Comparison of ENCODE assay signal across 8 cellular contexts in genomic region chr19:6110360-6110977, GRCh38. TPM values are rescaled to one million over a fixed set of nuclear protein-coding genes. Genes with fewer than 3 reads are reported as not detected.
DNase-seq lines count a peak whose midpoint lies in the region; ATAC-seq and TF ChIP-seq lines count a peak whose summit lies in the region.

TSS of gene RFX2 (minus strand) at chr19:6110500. CDS start at chr19:6047496, 63,004 bp downstream.

- H3K27me3 ChIP-seq in adrenal gland (no peaks in the 10 kb centered on the region), heart right ventricle (no peaks in the 10 kb centered on the region), upper lobe of left lung (no peaks in the 10 kb centered on the region)

- H3K9me3 ChIP-seq in adrenal gland (replicated peaks in 1 of 3) (no peaks in the 10 kb centered on the region), heart right ventricle (peaks cover 0 to 5% (median 0%) of the 10 kb centered on the region in 11 donors), upper lobe of left lung (no peaks in the 10 kb centered on the region)

- H3K4me1 ChIP-seq in adrenal gland (replicated peaks in 1 of 2), result peaks cover 15 to 17% of the 10 kb centered on the region in 2 donors
- peaks cover 5 to 26% (median 15%) of the 10 kb centered on the region in 9 donors for H3K4me1 ChIP-seq in heart right ventricle
- H3K4me1 ChIP-seq in upper lobe of left lung, result peaks cover 10 to 34% (median 16%) of the 10 kb centered on the region in 4 donors

- peak; percentile 96 for DNase-seq in NCI-H146 (lab: John Stamatoyannopoulos, UW)
- peak; percentile 98 for DNase-seq in T follicular helper cell (ENCODE audit: low read depth)
- DNase-seq in adrenal gland, result peak; percentile 98 to 99 (median 99)
- peak; percentile 99 for DNase-seq in heart right ventricle
- DNase-seq in posterior cingulate gyrus, result peak; percentile 95 to 100 (median 99)
- peak; percentile 99 to 100 for DNase-seq in upper lobe of left lung

- H3K4me3 ChIP-seq in adrenal gland (peak within 1 kb of the TSS in 2 of 4 donors; percentile 55 to 94), heart right ventricle (peak within 1 kb of the TSS; percentile 57 to 80 (median 66)), upper lobe of left lung (peak within 1 kb of the TSS; percentile 42 to 95 (median 86))

- TF ChIP-seq CTCF in adrenal gland (IDR thresholded peaks at IDR 0.05), result no peak
- no peak for TF ChIP-seq CTCF in heart right ventricle (IDR thresholded peaks at IDR 0.05)
- TF ChIP-seq CTCF in upper lobe of left lung (IDR thresholded peaks at IDR 0.05), result no peak

- H3K36me3 ChIP-seq in adrenal gland (replicated peaks in 1 of 2) (no peaks in the 10 kb centered on the region), heart right ventricle (no peaks in the 10 kb centered on the region), upper lobe of left lung (no peaks in the 10 kb centered on the region)

- no peak for TF ChIP-seq EP300 in upper lobe of left lung (IDR thresholded peaks at IDR 0.05)

- ATAC-seq in HG02870 (IDR thresholded peaks at IDR 0.05; ENCODE audit: unreplicated experiment) (peak; percentile 97), heart right ventricle (peak; percentile 97 to 99 (median 99)), upper lobe of left lung (ENCODE audit: low FRiP score in 2 of 2) (peak; percentile 98 to 99)

- H3K27ac ChIP-seq in adrenal gland (peak within 1 kb of the TSS in 3 of 5 donors; percentile 50 to 82 (median 75)), heart right ventricle (peak within 1 kb of the TSS; percentile 41 to 90 (median 86)), upper lobe of left lung (peak within 1 kb of the TSS; percentile 82 to 92 (median 84))

- 0 to 1% (median 1%) methylated on average over 17 to 75 of the region's 75 CpGs for WGBS in adrenal gland, 4 donors
- WGBS in heart right ventricle, 2 donors, result 0% methylated on average over 52 to 75 of the region's 75 CpGs
- 1 to 2% methylated on average over 16 to 18 of the region's 75 CpGs for WGBS in upper lobe of left lung, 2 donors

- intact Hi-C loops in adrenal gland (cut with DNase I) (no loop called here), heart right ventricle (cut with DNase I) (loop anchor here in 4 of 10 donors (1.0 to 5.0 kb wide), 4 partner anchors 18 to 54 kb away; no protein-coding TSS in a partner anchor), posterior cingulate gyrus (cut with DNase I) (no loop called here)

- TF ChIP-seq POLR2A in GM15510 (IDR thresholded peaks at IDR 0.05; ENCODE audit: borderline replicate concordance, extremely low read depth, insufficient read length) (peak; percentile 58), adrenal gland (IDR thresholded peaks at IDR 0.05) (peak in 1 of 2 donors; percentile 59), upper lobe of left lung (IDR thresholded peaks at IDR 0.05) (peak in 2 of 4 donors; percentile 55 to 83)

RNA-seq across cellular contexts. Expression of gene RFX2, which starts in this region (rescaled TPM):
- total RNA-seq in adrenal gland (1 to 10 TPM; 2.3 to 7.8 (median 4.7) TPM), heart right ventricle (10 to 100 TPM in 1 of 10 donors, 1 to 10 TPM in 9; 4.2 to 11.5 (median 5.0) TPM), upper lobe of left lung (100 to 1,000 TPM in 1 of 6 donors, 10 to 100 TPM in 5; 14.3 to 111 (median 28.6) TPM)
- polyA plus RNA-seq in adrenal gland (10 to 100 TPM in 1 of 3 donors, 1 to 10 TPM in 2; 2.7 to 10.4 (median 4.8) TPM), heart right ventricle (10 to 100 TPM in 1 of 2 donors, 1 to 10 TPM in 1; 6.6 to 17.4 TPM)
